17 cellular contexts compared by ENCODE assay signal in the genomic region with DNA sequence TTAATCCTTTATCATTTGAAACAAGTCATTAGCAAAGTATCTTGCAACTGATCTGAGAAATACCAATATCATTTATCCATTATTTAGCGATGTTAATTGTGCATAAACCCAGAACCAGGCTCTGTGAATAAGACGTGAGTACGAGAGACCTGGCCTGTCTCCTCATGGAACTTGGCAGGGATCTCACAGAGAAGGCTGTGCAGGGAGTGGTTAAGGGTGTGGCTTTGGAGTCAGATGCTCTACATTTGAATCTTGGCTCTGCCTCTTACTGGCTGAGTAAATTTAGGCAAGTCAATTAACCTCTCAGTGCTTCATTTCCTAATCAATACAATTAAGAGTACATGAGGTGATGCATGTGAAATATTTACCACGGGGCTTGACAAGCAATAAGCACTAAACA.
"Had no signal": no experiment of that assay in that cellular context is flagged by ENCODE, and none has a peak within 500 bp of the region (broad histone marks: within the 10 kb centered on the region; RNA-seq: fewer than 3 reads in every experiment).

No MANE protein-coding gene starts in this region.

- H3K4me3 Mint-ChIP-seq: activated naive CD8-positive, alpha-beta T cell treated with anti-CD3 and anti-CD28 coated beads, Interleukin-2, amount 10 ng/mL, durations not matched to agents 7 days and 5 days; activated T-cell treated with anti-CD3 and anti-CD28 coated beads, Interleukin-2, amount 50 U/mL, for 24 hours; natural killer cell; stimulated activated naive B cell treated with anti-CD40 and anti-IgM and Interleukin-4, amounts not matched to agents 10 μg/mL and 1 μg/mL and 100 μg/mL, for 72 hours had no signal

- H3K9me3 ChIP-seq: right lobe of liver, spleen had no signal

- FAIRE-seq: colon, endothelial cell of umbilical vein had no signal

- H3K9me3 Mint-ChIP-seq: activated T-cell treated with anti-CD3 and anti-CD28 coated beads, Interleukin-2, amount 50 U/mL, for 24 hours; natural killer cell; stimulated activated naive B cell treated with anti-CD40 and anti-IgM and Interleukin-4, amounts not matched to agents 10 μg/mL and 1 μg/mL and 100 μg/mL, for 72 hours had no signal

- H3K27ac Mint-ChIP-seq: activated naive CD8-positive, alpha-beta T cell treated with anti-CD3 and anti-CD28 coated beads, Interleukin-2, amount 10 ng/mL, durations not matched to agents 7 days and 5 days; natural killer cell; stimulated activated naive B cell treated with anti-CD40 and anti-IgM and Interleukin-4, amounts not matched to agents 10 μg/mL and 1 μg/mL and 100 μg/mL, for 72 hours had no signal

- H3K27ac ChIP-seq: cardiac muscle cell, right lobe of liver, spleen had no signal

- H3K36me3 Mint-ChIP-seq: natural killer cell; stimulated activated naive B cell treated with anti-CD40 and anti-IgM and Interleukin-4, amounts not matched to agents 10 μg/mL and 1 μg/mL and 100 μg/mL, for 72 hours had no signal

- H3K27me3 ChIP-seq: cardiac muscle cell, right lobe of liver, spleen had no signal

- ATAC-seq: natural killer cell, right lobe of liver had no signal

- H3K4me1 ChIP-seq: right lobe of liver had no signal

- H3K36me3 ChIP-seq: cardiac muscle cell, right lobe of liver, spleen had no signal

- DNase-seq: activated CD4-positive, alpha-beta T cell treated with anti-CD3 and anti-CD28 coated beads, Interleukin-2, amount 50 U/mL, for 1 hour; activated effector memory CD4-positive, alpha-beta T cell treated with anti-CD3 and anti-CD28 coated beads, Interleukin-2, amount 50 U/mL, for 16 hours; activated naive CD8-positive, alpha-beta T cell treated with anti-CD3 and anti-CD28 coated beads, Interleukin-2, amount 10 ng/mL, durations not matched to agents 7 days and 5 days; activated T-cell treated with anti-CD3 and anti-CD28 coated beads, Interleukin-2, amount 50 U/mL, for 24 hours; aorta; effector CD4-positive, alpha-beta T cell; hypothalamus; natural killer cell; right lobe of liver; spleen; stimulated activated CD4-positive, alpha-beta T cell treated with anti-CD3 and anti-CD28 coated beads, Interleukin-2, amount 100 ng/mL, for 24 hours; stimulated activated naive B cell treated with anti-CD40 and anti-IgM and Interleukin-4, amounts not matched to agents 10 μg/mL and 1 μg/mL and 100 μg/mL, for 72 hours; T-helper 2 cell; trophoblast cell had no signal

- H3K4me3 ChIP-seq: cardiac muscle cell, right lobe of liver, spleen had no signal

- H3K27me3 Mint-ChIP-seq: activated naive CD8-positive, alpha-beta T cell treated with anti-CD3 and anti-CD28 coated beads, Interleukin-2, amount 10 ng/mL, durations not matched to agents 7 days and 5 days; activated T-cell treated with anti-CD3 and anti-CD28 coated beads, Interleukin-2, amount 50 U/mL, for 24 hours; stimulated activated naive B cell treated with anti-CD40 and anti-IgM and Interleukin-4, amounts not matched to agents 10 μg/mL and 1 μg/mL and 100 μg/mL, for 72 hours had no signal
